8 cellular contexts compared by ENCODE assay signal in the genomic region with DNA sequence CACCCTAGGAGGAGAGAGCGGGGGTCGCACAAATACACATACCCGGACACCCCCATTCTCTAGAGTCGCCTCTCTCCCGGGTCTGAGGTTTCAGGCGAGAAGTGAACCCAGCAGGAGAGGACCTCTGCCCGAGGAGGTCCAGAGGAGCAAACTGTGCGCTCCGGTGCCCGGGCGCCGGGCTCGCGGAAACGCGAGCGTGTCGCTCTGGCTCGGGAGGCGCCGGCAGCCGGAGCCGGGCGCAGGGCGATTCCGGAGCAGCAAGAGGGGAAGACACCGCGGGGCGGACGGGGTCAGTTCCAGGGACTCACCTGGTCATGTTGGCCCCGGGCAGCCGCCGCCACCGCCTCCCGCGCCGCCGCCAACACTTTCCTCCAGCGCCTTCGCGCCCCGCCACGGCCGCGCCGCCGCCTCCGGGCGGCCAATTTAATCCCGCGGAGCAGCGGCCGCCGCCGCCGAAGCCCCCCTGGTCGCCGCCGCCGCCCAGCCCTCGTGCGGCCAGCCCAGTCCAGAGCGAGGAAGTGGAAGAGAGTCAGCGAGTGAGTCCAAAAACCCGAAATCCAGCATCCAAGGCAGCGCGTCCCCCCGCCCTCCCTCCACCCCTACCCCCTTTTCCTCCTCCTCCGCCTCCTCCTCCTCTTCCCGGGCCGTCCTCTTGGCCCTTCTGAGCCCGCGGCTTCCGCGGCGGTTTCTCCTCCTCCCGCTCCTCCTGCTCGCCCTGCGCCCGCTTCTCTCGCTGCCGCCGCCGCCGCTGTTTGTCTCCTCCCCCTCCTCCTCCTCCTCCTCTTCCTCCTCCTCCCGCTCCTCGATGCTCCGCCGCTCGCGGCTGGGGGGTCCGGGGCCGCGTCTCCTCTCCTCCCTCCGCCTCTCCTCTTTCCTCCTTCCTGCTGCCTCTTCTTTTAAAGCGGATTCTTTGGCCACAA.
DNase-seq lines count a peak whose midpoint lies in the region; ATAC-seq and TF ChIP-seq lines count a peak whose summit lies in the region.

No MANE protein-coding gene starts in this region.

- H3K27ac ChIP-seq in heart right ventricle, result peak overlapping the region in 6 of 10 donors; percentile 36 to 68 (median 56)
- H3K27ac ChIP-seq in osteoblast (ENCODE audit: low read depth, low read length), result no peak overlapping the region

- H3K27ac Mint-ChIP-seq in activated naive CD8-positive, alpha-beta T cell, result no peak overlapping the region

- H3K27me3 Mint-ChIP-seq in activated naive CD8-positive, alpha-beta T cell, result peaks cover 45% of the 10 kb centered on the region

- peak overlapping the region; percentile 61 for H3K4me3 Mint-ChIP-seq in activated naive CD8-positive, alpha-beta T cell

- no peaks in the 10 kb centered on the region for H4K20me1 ChIP-seq in osteoblast (ENCODE audit: insufficient read depth, low read length)

- WGBS in heart right ventricle, 2 donors, result 0 to 1% methylated on average over 69 to 96 of the region's 96 CpGs

- H3K36me3 ChIP-seq in heart right ventricle (no peaks in the 10 kb centered on the region), osteoblast (ENCODE audit: insufficient read depth, low read length) (no peaks in the 10 kb centered on the region)

- peak overlapping the region; percentile 79 for H3K4me2 ChIP-seq in osteoblast (ENCODE audit: insufficient read depth, low read length)

- H3K4me1 Mint-ChIP-seq in activated naive CD8-positive, alpha-beta T cell (ENCODE audit: low read depth), result peaks cover 10% of the 10 kb centered on the region

- ATAC-seq in heart right ventricle (peak; percentile 77 to 90 (median 86)), HG02610 (IDR thresholded peaks at IDR 0.05; ENCODE audit: unreplicated experiment) (no peak)

- no peaks in the 10 kb centered on the region for H3K36me3 Mint-ChIP-seq in activated naive CD8-positive, alpha-beta T cell

- TF ChIP-seq CTCF in heart right ventricle (IDR thresholded peaks at IDR 0.05) (no peak), osteoblast (IDR thresholded peaks at IDR 0.05; ENCODE audit: extremely low read depth, low read depth, low read length) (no peak)

- H3K9me3 Mint-ChIP-seq in activated naive CD8-positive, alpha-beta T cell (ENCODE audit: low read depth), result no peaks in the 10 kb centered on the region

- H3K27me3 ChIP-seq in heart right ventricle (peaks cover 0 to 51% (median 8%) of the 10 kb centered on the region in 7 donors), osteoblast (ENCODE audit: insufficient read depth, low read length) (peaks cover 20% of the 10 kb centered on the region)

- DNase-seq in DMS53 (lab: John Stamatoyannopoulos, UW) (peak; percentile 72), LoVo (ENCODE audit: low spot score) (peak; percentile 6), heart right ventricle (peak; percentile 55 to 76), osteoblast (ENCODE audit: insufficient read length, low spot score, missing footprints) (peak; percentile 71), GM19238 (ENCODE audit: insufficient read length, low spot score) (no peak)
- DNase-seq in activated effector memory CD4-positive, alpha-beta T cell treated with anti-CD3 and anti-CD28 coated beads, Interleukin-2, amount 50 U/mL, for 16 hours, result no peak

- H3K4me3 ChIP-seq in heart right ventricle, result peak overlapping the region; percentile 47 to 77 (median 68)
- H3K4me3 ChIP-seq in osteoblast (ENCODE audit: insufficient read depth, low read length), result peak overlapping the region; percentile 67

- H3K9me3 ChIP-seq in heart right ventricle, result no peaks in the 10 kb centered on the region
- H3K9me3 ChIP-seq in osteoblast (ENCODE audit: low read depth, low read length), result no peaks in the 10 kb centered on the region

- peak overlapping the region; percentile 65 for H2AFZ ChIP-seq in osteoblast (ENCODE audit: low read length)

- intact Hi-C loops in heart right ventricle (cut with DNase I), result loop anchor here in 2 of 10 donors (10.0 kb wide), 2 partner anchors 243 to 373 kb away; no protein-coding TSS in a partner anchor

- H3K4me1 ChIP-seq in heart right ventricle (peaks cover 0 to 39% (median 8%) of the 10 kb centered on the region in 9 donors), osteoblast (ENCODE audit: insufficient read depth, low read length) (peaks cover 5% of the 10 kb centered on the region)

- no peaks in the 10 kb centered on the region for H3K79me2 ChIP-seq in osteoblast (ENCODE audit: insufficient read depth, low read length)

Comparison
In these comparisons a context has a peak if more than half of its experiments do, and no peak if none do; other contexts are left out.
1. DNase-seq: peak in DMS53 (single experiment), LoVo (single experiment), heart right ventricle (2 of 2) and osteoblast (single experiment); none in activated effector memory CD4-positive, alpha-beta T cell treated with anti-CD3 and anti-CD28 coated beads, Interleukin-2, amount 50 U/mL, for 16 hours (single experiment) and GM19238 (single experiment).